Comparison of ENCODE assay signal across 15 cellular contexts in genomic region chr3:119944091-119944490, GRCh38.
DNase-seq lines count a peak whose midpoint lies in the region; ATAC-seq and TF ChIP-seq lines count a peak whose summit lies in the region.
"Had no signal": no experiment of that assay in that cellular context is flagged by ENCODE, and none has a peak within 500 bp of the region (broad histone marks: within the 10 kb centered on the region; RNA-seq: fewer than 3 reads in every experiment).

No MANE protein-coding gene starts in this region.

- no peaks in the 10 kb centered on the region for H3K9me3 ChIP-seq in A673 (ENCODE audit: low read depth, low read length, poor library complexity, severe bottlenecking)
- H3K9me3 ChIP-seq in Loucy (ENCODE audit: insufficient read depth, low read depth, low read length): no peaks in the 10 kb centered on the region
- H3K9me3 ChIP-seq: right lobe of liver, tibial artery had no signal

- no peak overlapping the region for H3K9ac ChIP-seq in Loucy (ENCODE audit: low read depth, low read length, poor library complexity, severe bottlenecking)

- H3F3A ChIP-seq in Loucy (ENCODE audit: low read depth): no peaks in the 10 kb centered on the region

- DNase-seq in A673 (ENCODE audit: low spot score) (peak; percentile 26), LoVo (ENCODE audit: low spot score) (no peak), medulla oblongata (ENCODE audit: extremely low spot score) (no peak), HUDEP-2 (lab: John Stamatoyannopoulos, UW; ENCODE audit: unreplicated experiment in 76 of 76) (no peak), COLO668 (lab: John Stamatoyannopoulos, UW; ENCODE audit: unreplicated experiment) (no peak)
- DNase-seq: activated CD8-positive, alpha-beta memory T cell treated with anti-CD3 and anti-CD28 coated beads, Interleukin-2, amount 50 U/mL, for 48 hours; DMS79; Karpas-422; left colon; NCI-H2171; right lobe of liver; tibial artery had no signal

- POLR2A ChIA-PET in A673 (lab: Charles Lee; ENCODE audit: low non-redundant PET): no interaction called here

- no peak overlapping the region for H3K27ac ChIP-seq in A673 (ENCODE audit: low read depth, low read length, poor library complexity, severe bottlenecking)
- H3K27ac ChIP-seq: right lobe of liver, tibial artery had no signal

- H3K4me1 ChIP-seq in A673 (ENCODE audit: insufficient read depth, low read length, poor library complexity, severe bottlenecking) (peaks cover 26% of the 10 kb centered on the region), Loucy (ENCODE audit: insufficient read depth, low read length, poor library complexity, severe bottlenecking) (peaks cover 28% of the 10 kb centered on the region)
- H3K4me1 ChIP-seq: right lobe of liver had no signal

- H3K9me2 ChIP-seq in Loucy (replicated peaks; ENCODE audit: low read depth, low read length): no peaks in the 10 kb centered on the region

- no TSS peak for BruUV-seq in A673 (replicated peaks; lab: Mats Ljungman, UMichigan)

- H3K27me3 ChIP-seq in A673 (replicated peaks; ENCODE audit: insufficient read depth, low read depth, low read length, poor library complexity) (no peaks in the 10 kb centered on the region), Loucy (ENCODE audit: insufficient read depth, low read length, poor library complexity, severe bottlenecking) (no peaks in the 10 kb centered on the region)
- H3K27me3 ChIP-seq: right lobe of liver, tibial artery had no signal

- H3K4me2 ChIP-seq in Loucy (ENCODE audit: low read depth, low read length, poor library complexity, severe bottlenecking): peak overlapping the region; percentile 6

- H2AFZ ChIP-seq in Loucy (ENCODE audit: low read length): no peak overlapping the region

- no peak for TF ChIP-seq CTCF in A673 (conservative IDR thresholded peaks at IDR 0.05; ENCODE audit: low read depth, low read length)
- no peak for TF ChIP-seq CTCF in Loucy (conservative IDR thresholded peaks at IDR 0.05; ENCODE audit: low read length)

- CTCF ChIA-PET in A673 (lab: Charles Lee): no interaction called here

- peaks cover 27% of the 10 kb centered on the region for H4K20me1 ChIP-seq in Loucy (ENCODE audit: insufficient read depth, low read length, poor library complexity, severe bottlenecking)

- intact Hi-C loops in A673 (cut with micrococcal nuclease; ENCODE audit: unreplicated experiment): no loop called here

- no peak overlapping the region for H3K4me3 ChIP-seq in A673 (ENCODE audit: low read depth, low read length, poor library complexity, severe bottlenecking)
- H3K4me3 ChIP-seq in Loucy (ENCODE audit: low read length, poor library complexity, severe bottlenecking): no peak overlapping the region
- H3K4me3 ChIP-seq: right lobe of liver, tibial artery had no signal

- ATAC-seq in GM18867 (IDR thresholded peaks at IDR 0.05; ENCODE audit: unreplicated experiment): peak; percentile 81
- ATAC-seq in HG02678 (IDR thresholded peaks at IDR 0.05; ENCODE audit: unreplicated experiment): peak; percentile 84
- ATAC-seq: left colon, right lobe of liver had no signal

- no peaks in the 10 kb centered on the region for H3K36me3 ChIP-seq in A673 (ENCODE audit: insufficient read depth, low read length, poor library complexity, severe bottlenecking)
- H3K36me3 ChIP-seq in Loucy (ENCODE audit: insufficient read depth, low read length): peaks cover 17% of the 10 kb centered on the region
- H3K36me3 ChIP-seq: right lobe of liver had no signal

- H3K79me2 ChIP-seq in Loucy (ENCODE audit: insufficient read depth, low read length): peaks cover 68% of the 10 kb centered on the region
